In the genomic region with DNA sequence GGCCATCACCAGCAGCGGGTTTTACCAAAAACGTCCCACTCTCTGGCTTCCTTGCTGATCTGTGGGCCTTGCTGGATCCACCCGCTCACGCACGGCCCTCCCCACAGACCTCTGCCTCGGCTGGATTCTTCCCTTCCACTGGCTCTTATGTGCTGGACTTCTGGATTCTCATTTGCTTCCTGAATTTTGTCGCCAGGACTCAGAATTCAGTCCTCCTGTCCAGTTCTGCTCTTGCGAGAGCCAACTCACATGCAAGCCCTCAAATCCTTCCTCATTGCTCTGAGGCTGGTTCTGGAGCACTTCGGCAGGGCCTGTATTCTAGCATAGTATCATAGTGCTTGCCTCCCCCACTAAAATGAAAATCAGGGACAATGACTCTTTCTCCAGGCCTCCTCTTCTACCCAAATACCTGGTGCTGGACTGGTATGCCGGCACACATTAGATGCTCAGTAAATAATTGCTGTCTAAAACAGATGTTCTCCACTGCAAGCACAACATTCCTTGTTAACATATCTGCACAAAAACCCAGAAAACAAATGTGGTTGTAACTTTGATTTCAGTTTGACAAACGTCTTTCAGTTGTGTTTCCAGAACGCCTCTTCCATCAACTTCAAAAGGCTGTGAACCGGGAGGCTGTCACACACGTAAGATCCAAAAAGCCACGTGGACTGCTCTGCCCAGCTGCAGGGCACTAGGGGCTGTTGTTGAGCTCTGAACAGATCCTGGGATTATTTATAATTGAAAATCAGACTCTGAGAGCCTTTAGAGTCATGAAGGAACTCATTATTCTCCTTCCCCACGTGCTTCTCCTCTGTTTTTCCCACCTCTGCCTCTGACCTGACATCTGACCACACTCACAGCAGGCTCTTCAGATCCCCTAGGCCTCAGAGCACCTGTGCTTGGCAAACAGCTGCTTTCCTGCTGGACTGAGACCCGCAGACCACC, we compare ENCODE assay signal across 14 cellular contexts.
DNase-seq lines count a peak whose midpoint lies in the region; FAIRE-seq and TF ChIP-seq lines count a peak whose summit lies in the region.
"Had no signal": no experiment of that assay in that cellular context is flagged by ENCODE, and none has a peak within 500 bp of the region (broad histone marks: within the 10 kb centered on the region; RNA-seq: fewer than 3 reads in every experiment).

No MANE protein-coding gene starts in this region.

- no peaks in the 10 kb centered on the region for H3K9me3 ChIP-seq in neural progenitor cell (ENCODE audit: low read depth)
- H3K9me3 ChIP-seq in stomach: no peaks in the 10 kb centered on the region
- no peaks in the 10 kb centered on the region for H3K9me3 ChIP-seq in small intestine (ENCODE audit: control insufficient read depth, low read depth)

- TF ChIP-seq CTCF in neural progenitor cell (IDR thresholded peaks at IDR 0.05) (no peak), stomach (IDR thresholded peaks at IDR 0.05) (no peak), HFFc6 (IDR thresholded peaks at IDR 0.05) (no peak), coronary artery (IDR thresholded peaks at IDR 0.05) (no peak)

- intact Hi-C loops in stomach (cut with DNase I; ENCODE audit: low total_unique reads): no loop called here

- in situ Hi-C loops in SK-MEL-5 (cut with HindIII; ENCODE audit: low pct_unique_long_range_greater_than_20kb, low sequenced_read_pairs): no loop called here

- H3K27ac Mint-ChIP-seq in neural progenitor cell: no peak overlapping the region
- H3K27ac Mint-ChIP-seq in HFFc6: no peak overlapping the region
- H3K27ac Mint-ChIP-seq: activated naive CD4-positive, alpha-beta T cell treated with anti-CD3 and anti-CD28 coated beads, Interleukin-2, amount 50 U/mL, for 24 hours had no signal

- H3K27ac ChIP-seq in neural progenitor cell (no peak overlapping the region), stomach (no peak overlapping the region), small intestine (ENCODE audit: low read depth in 1 of 2, low read length in 1 of 2) (no peak overlapping the region), coronary artery (no peak overlapping the region)
- H3K27ac ChIP-seq: VCaP had no signal

- H3K4me3 ChIP-seq in neural progenitor cell: no peak overlapping the region
- H3K4me3 ChIP-seq in stomach: no peak overlapping the region
- no peak overlapping the region for H3K4me3 ChIP-seq in small intestine (ENCODE audit: low read depth in 1 of 2, low read length in 2 of 2)
- H3K4me3 ChIP-seq in coronary artery: no peak overlapping the region

- TF ChIP-seq POLR2A in stomach (IDR thresholded peaks at IDR 0.05): no peak

- no peaks in the 10 kb centered on the region for H3K9me3 Mint-ChIP-seq in neural progenitor cell
- no peaks in the 10 kb centered on the region for H3K9me3 Mint-ChIP-seq in HFFc6
- H3K9me3 Mint-ChIP-seq: activated naive CD4-positive, alpha-beta T cell treated with anti-CD3 and anti-CD28 coated beads, Interleukin-2, amount 50 U/mL, for 24 hours had no signal

- TF ChIP-seq EP300 in stomach (IDR thresholded peaks at IDR 0.05): no peak

- H3K36me3 Mint-ChIP-seq in neural progenitor cell (no peaks in the 10 kb centered on the region), HFFc6 (ENCODE audit: low read depth) (no peaks in the 10 kb centered on the region)
- H3K36me3 Mint-ChIP-seq: activated naive CD4-positive, alpha-beta T cell treated with anti-CD3 and anti-CD28 coated beads, Interleukin-2, amount 50 U/mL, for 24 hours had no signal

- no peaks in the 10 kb centered on the region for H3K27me3 ChIP-seq in neural progenitor cell
- H3K27me3 ChIP-seq in stomach: no peaks in the 10 kb centered on the region
- H3K27me3 ChIP-seq in small intestine (ENCODE audit: control insufficient read depth in 2 of 2, insufficient read depth in 2 of 2, low read length in 2 of 2): no peaks in the 10 kb centered on the region

- no peaks in the 10 kb centered on the region for H4K20me1 ChIP-seq in neural progenitor cell (ENCODE audit: low read depth)

- H2AFZ ChIP-seq in neural progenitor cell (replicated peaks): no peak overlapping the region

- no peak for FAIRE-seq in small intestine (lab: Jason Lieb, UNC)

- H3K4me3 Mint-ChIP-seq in neural progenitor cell (peak overlapping the region; percentile 54), HFFc6 (no peak overlapping the region)
- H3K4me3 Mint-ChIP-seq: activated naive CD4-positive, alpha-beta T cell treated with anti-CD3 and anti-CD28 coated beads, Interleukin-2, amount 50 U/mL, for 24 hours had no signal

- no peaks in the 10 kb centered on the region for H3K36me3 ChIP-seq in neural progenitor cell
- no peaks in the 10 kb centered on the region for H3K36me3 ChIP-seq in stomach
- no peaks in the 10 kb centered on the region for H3K36me3 ChIP-seq in small intestine (ENCODE audit: control insufficient read depth in 2 of 2, insufficient read depth in 2 of 2, low read length in 2 of 2)

- H3F3A ChIP-seq in neural progenitor cell (ENCODE audit: low read depth): peaks cover 7% of the 10 kb centered on the region

- no peaks in the 10 kb centered on the region for H3K79me2 ChIP-seq in neural progenitor cell (ENCODE audit: low read depth)

- H3K4me2 ChIP-seq in neural progenitor cell: peak overlapping the region; percentile 45

- peak; percentile 16 for DNase-seq in stimulated activated naive CD4-positive, alpha-beta T cell treated with Interleukin-2 at 50 U/mL for 16 hours (lab: John Stamatoyannopoulos, UW)
- no peak for DNase-seq in stimulated activated naive CD4-positive, alpha-beta T cell (lab: John Stamatoyannopoulos, UW)
- DNase-seq in SK-MEL-5 (ENCODE audit: low read depth, low spot score): peak; percentile 61
- peak; percentile 4 for DNase-seq in neural progenitor cell (ENCODE audit: low spot score)
- DNase-seq in stomach: no peak
- DNase-seq in HFFc6: no peak
- no peak for DNase-seq in small intestine
- no peak for DNase-seq in coronary artery (ENCODE audit: low spot score)
- DNase-seq: DND-41, NCI-H1105 treated with DMSO at 0.1 percent for 48 hours, NCI-H526, SHP77 treated with DMSO at 0.1 percent for 48 hours had no signal

- H3K4me1 ChIP-seq in neural progenitor cell (peaks cover 21% of the 10 kb centered on the region), stomach (peaks cover 0 to 2% (median 0%) of the 10 kb centered on the region in 4 donors), small intestine (ENCODE audit: control insufficient read depth in 2 of 2, insufficient read depth in 1 of 2, low read depth in 1 of 2, low read length in 1 of 2) (peaks cover 0 to 2% of the 10 kb centered on the region in 2 donors)

- WGBS in stomach, 5 donors: 79 to 86% (median 83%) methylated on average over 17 of the region's 17 CpGs
- whole genome bisulfite sequencing in small intestine, 3 donors: 81 to 83% (median 82%) methylated on average over 17 of the region's 17 CpGs

- H3K4me1 Mint-ChIP-seq in neural progenitor cell (peaks cover 28% of the 10 kb centered on the region), HFFc6 (ENCODE audit: low read depth) (no peaks in the 10 kb centered on the region)

- H3K27me3 Mint-ChIP-seq in neural progenitor cell (ENCODE audit: insufficient read depth, low read depth) (peaks cover 12% of the 10 kb centered on the region), HFFc6 (ENCODE audit: insufficient read depth) (peaks cover 21% of the 10 kb centered on the region)
- H3K27me3 Mint-ChIP-seq: activated naive CD4-positive, alpha-beta T cell treated with anti-CD3 and anti-CD28 coated beads, Interleukin-2, amount 50 U/mL, for 24 hours had no signal

- no peak overlapping the region for H3K9ac ChIP-seq in neural progenitor cell

Comparison
In these comparisons a context has a peak if more than half of its experiments do, and no peak if none do; other contexts are left out.
1. DNase-seq: peak in stimulated activated naive CD4-positive, alpha-beta T cell treated with Interleukin-2 at 50 U/mL for 16 hours (single experiment), SK-MEL-5 (single experiment) and neural progenitor cell (single experiment); none in stimulated activated naive CD4-positive, alpha-beta T cell (0 of 6), stomach (single experiment), HFFc6 (single experiment), small intestine (single experiment) and coronary artery (single experiment).